19 cellular contexts compared by ENCODE assay signal in the genomic region with DNA sequence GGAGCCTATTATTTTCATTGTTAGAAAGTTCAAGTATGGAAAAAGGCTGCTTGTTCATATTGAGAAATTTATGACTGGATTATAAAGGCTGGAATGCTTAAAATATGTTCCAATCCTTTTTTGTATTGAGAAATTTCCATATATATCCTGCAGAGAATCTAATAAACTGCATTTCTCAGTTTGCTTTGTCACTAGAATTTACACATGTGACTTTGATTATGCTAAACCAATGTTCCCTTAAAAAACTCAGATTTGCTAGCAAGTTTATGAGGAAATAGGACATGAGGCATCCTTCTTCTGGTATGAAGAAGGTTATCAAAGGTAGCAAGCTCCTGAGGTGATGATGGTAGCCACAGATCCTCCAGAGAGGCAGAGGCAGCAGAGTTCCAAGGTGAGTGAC. TPM values are rescaled to one million over a fixed set of nuclear protein-coding genes. Genes with fewer than 3 reads are reported as not detected.
DNase-seq lines count a peak whose midpoint lies in the region; ATAC-seq and TF ChIP-seq lines count a peak whose summit lies in the region.
"Had no signal": no experiment of that assay in that cellular context is flagged by ENCODE, and none has a peak within 500 bp of the region (broad histone marks: within the 10 kb centered on the region; RNA-seq: fewer than 3 reads in every experiment).

No MANE protein-coding gene starts in this region.

- POLR2A ChIA-PET in BJ (lab: Charles Lee), result no interaction called here

- TF ChIP-seq CTCF in BJ (IDR thresholded peaks at IDR 0.05; ENCODE audit: insufficient read depth, low read depth, low read length), result no peak
- TF ChIP-seq CTCF in testis (IDR thresholded peaks at IDR 0.05), result no peak

- H3K36me3 Mint-ChIP-seq in activated naive CD8-positive, alpha-beta T cell treated with anti-CD3 and anti-CD28 coated beads, Interleukin-2, amount 50 U/mL, for 24 hours (ENCODE audit: low read depth), result no peaks in the 10 kb centered on the region
- H3K36me3 Mint-ChIP-seq: CD4-positive, alpha-beta memory T cell had no signal

- H3K9me3 Mint-ChIP-seq in activated naive CD8-positive, alpha-beta T cell treated with anti-CD3 and anti-CD28 coated beads, Interleukin-2, amount 50 U/mL, for 24 hours, result no peaks in the 10 kb centered on the region
- H3K9me3 Mint-ChIP-seq: CD4-positive, alpha-beta memory T cell had no signal

- H3K27me3 Mint-ChIP-seq in activated naive CD8-positive, alpha-beta T cell treated with anti-CD3 and anti-CD28 coated beads, Interleukin-2, amount 50 U/mL, for 24 hours, result peaks cover 2% of the 10 kb centered on the region

- no peak overlapping the region for H3K27ac ChIP-seq in testis
- H3K27ac ChIP-seq: GM23248 had no signal

- intact Hi-C loops in testis (cut with DNase I; ENCODE audit: low total_unique reads), result no loop called here
- intact Hi-C loops in left colon (cut with DNase I, micrococcal nuclease), result no loop called here

- no peak for ATAC-seq in left colon
- no peak for ATAC-seq in activated naive CD8-positive, alpha-beta T cell treated with anti-CD3 and anti-CD28 coated beads, Interleukin-2, amount 50 U/mL, for 24 hours
- ATAC-seq: GM12878, HCT116 had no signal

- H3K4me3 ChIP-seq in BJ (ENCODE audit: low read depth, low read length), result no peak overlapping the region
- H3K4me3 ChIP-seq in adipocyte (ENCODE audit: low read length), result no peak overlapping the region
- no peak overlapping the region for H3K4me3 ChIP-seq in testis
- H3K4me3 ChIP-seq: GM12878, GM23248 had no signal

- CTCF ChIA-PET in BJ (lab: Yijun Ruan, JAX), result interaction anchor here (1.6 kb wide), 1 partner anchor 32 kb away, joined by 3 read pairs; no protein-coding TSS in a partner anchor

- H3K27me3 ChIP-seq in BJ (ENCODE audit: control insufficient read depth, insufficient read depth, low read length), result no peaks in the 10 kb centered on the region
- H3K27me3 ChIP-seq in adipocyte (replicated peaks; ENCODE audit: control insufficient read depth, insufficient read depth, low read length), result no peaks in the 10 kb centered on the region
- no peaks in the 10 kb centered on the region for H3K27me3 ChIP-seq in testis
- H3K27me3 ChIP-seq: BE2C had no signal

- DNase-seq in BJ (ENCODE audit: low read depth) (peak; percentile 19), adipocyte (ENCODE audit: low read depth) (peak; percentile 36), fibroblast of peridontal ligament (ENCODE audit: extremely low read depth) (peak; percentile 39), testis (no peak), left colon (no peak)
- no peak for DNase-seq in activated naive CD8-positive, alpha-beta T cell treated with anti-CD3 and anti-CD28 coated beads, Interleukin-2, amount 50 U/mL, for 24 hours
- DNase-seq: AML-193; BE2C; C1 segment of cervical spinal cord; Calu3; CD4-positive, alpha-beta memory T cell; COR-L47; DMS53; DMS79 treated with DMSO at 0.1 percent for 48 hours; GDM1; GM23248; H7 had no signal

- no peaks in the 10 kb centered on the region for H3K4me1 ChIP-seq in adipocyte (ENCODE audit: control insufficient read depth, insufficient read depth, low read length)
- H3K4me1 ChIP-seq in testis, result no peaks in the 10 kb centered on the region
- H3K4me1 ChIP-seq: BE2C had no signal

- H3K36me3 ChIP-seq in BJ (ENCODE audit: control insufficient read depth, insufficient read depth, low read length) (no peaks in the 10 kb centered on the region), adipocyte (ENCODE audit: control insufficient read depth, insufficient read depth, low read length, severe bottlenecking) (no peaks in the 10 kb centered on the region), testis (ENCODE audit: low read depth, missing control alignments) (no peaks in the 10 kb centered on the region)
- H3K36me3 ChIP-seq: BE2C had no signal

- H3K9ac ChIP-seq in adipocyte (ENCODE audit: low read length), result no peak overlapping the region
- H3K9ac ChIP-seq: GM23248 had no signal

- no peak for TF ChIP-seq POLR2A in testis (IDR thresholded peaks at IDR 0.05)

- H3K9me3 ChIP-seq in adipocyte (ENCODE audit: control insufficient read depth, low read length), result no peaks in the 10 kb centered on the region
- H3K9me3 ChIP-seq in testis, result no peaks in the 10 kb centered on the region
- H3K9me3 ChIP-seq: BE2C had no signal

- no peak overlapping the region for H3K4me3 Mint-ChIP-seq in activated naive CD8-positive, alpha-beta T cell treated with anti-CD3 and anti-CD28 coated beads, Interleukin-2, amount 50 U/mL, for 24 hours
- H3K4me3 Mint-ChIP-seq: CD4-positive, alpha-beta memory T cell had no signal

- H3K27ac Mint-ChIP-seq in activated naive CD8-positive, alpha-beta T cell treated with anti-CD3 and anti-CD28 coated beads, Interleukin-2, amount 50 U/mL, for 24 hours, result no peak overlapping the region
- H3K27ac Mint-ChIP-seq: CD4-positive, alpha-beta memory T cell had no signal

- H3K4me1 Mint-ChIP-seq in activated naive CD8-positive, alpha-beta T cell treated with anti-CD3 and anti-CD28 coated beads, Interleukin-2, amount 50 U/mL, for 24 hours, result peaks cover 2% of the 10 kb centered on the region

RNA-seq across cellular contexts. Expression of gene DSEL, which starts 29.2 kb away (rescaled TPM):
- polyA plus RNA-seq in BJ (2011; rRNA removed) (19.9 and 44.5 TPM in 2 replicates), testis (ENCODE audit: insufficient read depth, low read depth, low replicate concordance) (2.7 TPM)
- polyA minus RNA-seq in BJ (2011; rRNA and poly(A)+ RNA removed), result 59.5 and 63.4 TPM in 2 replicates
- total RNA-seq in testis (1 to 10 TPM; 5.7 to 5.9 TPM), left colon (1 to 10 TPM in 1 of 2 donors, under 1 TPM in 1; 0.76 to 2.2 TPM)
- polyA plus RNA-seq: GM12878 had no signal

Comparison
In these comparisons a context has a peak if more than half of its experiments do, and no peak if none do; other contexts are left out.
1. DNase-seq: peak in BJ (single experiment), adipocyte (single experiment) and fibroblast of peridontal ligament (single experiment); none in testis (single experiment), left colon (0 of 2) and activated naive CD8-positive, alpha-beta T cell treated with anti-CD3 and anti-CD28 coated beads, Interleukin-2, amount 50 U/mL, for 24 hours (single experiment).